32 cellular contexts compared by ENCODE assay signal in genomic region chr9:16238730-16239129, GRCh38.
"Had no signal": no experiment of that assay in that cellular context is flagged by ENCODE, and none has a peak within 500 bp of the region (broad histone marks: within the 10 kb centered on the region; RNA-seq: fewer than 3 reads in every experiment).

No MANE protein-coding gene starts in this region.

- DNase-seq: activated CD4-positive, alpha-beta memory T cell treated with anti-CD3 and anti-CD28 coated beads, Interleukin-2, amount 10 ng/mL, durations not matched to agents 7 days and 5 days; activated CD4-positive, alpha-beta T cell treated with anti-CD3 and anti-CD28 coated beads for 1 hour; activated CD4-positive, alpha-beta T cell treated with anti-CD3 and anti-CD28 coated beads for 36 hours; activated CD4-positive, alpha-beta T cell treated with anti-CD3 and anti-CD28 coated beads for 48 hours; activated CD4-positive, alpha-beta T cell treated with anti-CD3 and anti-CD28 coated beads, Interleukin-2, amount 10 ng/mL, durations not matched to agents 7 days and 5 days; activated CD4-positive, alpha-beta T cell treated with anti-CD3 and anti-CD28 coated beads, Interleukin-2, amount 50 U/mL, for 48 hours; activated CD4-positive, CD25-positive, alpha-beta regulatory T cell; activated CD8-positive, alpha-beta memory T cell treated with anti-CD3 and anti-CD28 coated beads for 24 hours; activated CD8-positive, alpha-beta memory T cell treated with anti-CD3 and anti-CD28 coated beads, Interleukin-2, amount 10 ng/mL, durations not matched to agents 7 days and 5 days; activated CD8-positive, alpha-beta memory T cell treated with anti-CD3 and anti-CD28 coated beads, Interleukin-2, amount 50 U/mL, for 48 hours; activated CD8-positive, alpha-beta T cell treated with anti-CD3 and anti-CD28 coated beads, Interleukin-2, amount 10 ng/mL, durations not matched to agents 7 days and 5 days; activated effector memory CD4-positive, alpha-beta T cell treated with Interleukin-2 at 50 U/mL for 16 hours; activated gamma-delta T cell; activated naive CD4-positive, alpha-beta T cell treated with anti-CD3 and anti-CD28 coated beads, Interleukin-2, amount 10 ng/mL, durations not matched to agents 7 days and 5 days; activated naive CD4-positive, alpha-beta T cell treated with Interleukin-2 at 50 U/mL for 16 hours; activated naive CD8-positive, alpha-beta T cell treated with anti-CD3 and anti-CD28 coated beads, Interleukin-2, amount 10 ng/mL, durations not matched to agents 7 days and 5 days; activated naive CD8-positive, alpha-beta T cell treated with anti-CD3 and anti-CD28 coated beads, Interleukin-2, amount 50 U/mL, for 24 hours; activated T-cell treated with anti-CD3 and anti-CD28 coated beads, Interleukin-2, amount 50 U/mL, for 24 hours; activated T-cell treated with anti-CD3 and anti-CD28 coated beads, Interleukin-2, amount 50 U/mL, for 48 hours; amygdala; anterior cingulate cortex; caudate nucleus; T-helper 1 cell; T-helper 2 cell; T-helper 9 cell had no signal

- H3K27ac ChIP-seq: ascending aorta, cardiac muscle cell, VCaP had no signal

- H3K27me3 ChIP-seq: ascending aorta, cardiac muscle cell had no signal

- H3K36me3 ChIP-seq: ascending aorta, cardiac muscle cell had no signal

- H3K4me3 ChIP-seq: ascending aorta, cardiac muscle cell had no signal

- H3K9me3 ChIP-seq: ascending aorta had no signal

- ATAC-seq: activated CD4-positive, alpha-beta T cell treated with anti-CD3 and anti-CD28 coated beads for 36 hours; activated CD4-positive, CD25-positive, alpha-beta regulatory T cell treated with anti-CD3 and anti-CD28 coated beads, Interleukin-2, amount 50 U/mL, for 24 hours; activated CD8-positive, alpha-beta memory T cell treated with anti-CD3 and anti-CD28 coated beads, Interleukin-2, amount 10 ng/mL, durations not matched to agents 7 days and 5 days; activated CD8-positive, alpha-beta T cell treated with anti-CD3 and anti-CD28 coated beads, Interleukin-2, amount 10 ng/mL, durations not matched to agents 7 days and 5 days; activated naive CD8-positive, alpha-beta T cell treated with anti-CD3 and anti-CD28 coated beads, Interleukin-2, amount 50 U/mL, for 24 hours; WTC11 had no signal

- FAIRE-seq: bronchial epithelial cell, TTC549 had no signal
